In genomic region chr19:32720936-32721250, GRCh38 we compare ENCODE assay signal across 22 cellular contexts. TPM values are rescaled to one million over a fixed set of nuclear protein-coding genes. Genes with fewer than 3 reads are reported as not detected.
A peak's percentile ranks its signal among the peaks of the same experiment; 100 is the strongest.
DNase-seq lines count a peak whose midpoint lies in the region; ATAC-seq, FAIRE-seq and TF ChIP-seq lines count a peak whose summit lies in the region.
"Had no signal": no experiment of that assay in that cellular context is flagged by ENCODE, and none has a peak within 500 bp of the region (broad histone marks: within the 10 kb centered on the region; RNA-seq: fewer than 3 reads in every experiment).

No MANE protein-coding gene starts in this region.

- H3K4me3 Mint-ChIP-seq in nephron progenitor cell, result no peak overlapping the region
- H3K4me3 Mint-ChIP-seq in stimulated activated memory B cell treated with anti-CD40 and anti-IgM and Interleukin-4, amounts not matched to agents 10 μg/mL and 1 μg/mL and 100 μg/mL, for 72 hours, result no peak overlapping the region
- H3K4me3 Mint-ChIP-seq: CD4-positive, alpha-beta memory T cell; GM23338; HFFc6 had no signal

- no peak overlapping the region; the same call in 1 of the 2 replicates for H3K18ac ChIP-seq in H1 (ENCODE audit: extremely low read depth, low read length)

- H4K5ac ChIP-seq in H1 (ENCODE audit: insufficient read length, low read depth, low read length), result no peak overlapping the region

- H3K4me1 Mint-ChIP-seq in nephron progenitor cell, result no peaks in the 10 kb centered on the region
- no peaks in the 10 kb centered on the region for H3K4me1 Mint-ChIP-seq in stimulated activated memory B cell treated with anti-CD40 and anti-IgM and Interleukin-4, amounts not matched to agents 10 μg/mL and 1 μg/mL and 100 μg/mL, for 72 hours

- no peak overlapping the region for H3K4ac ChIP-seq in H1 (replicated peaks; ENCODE audit: insufficient read length, low read depth, low read length)

- no peak overlapping the region for H3K4me2 ChIP-seq in H1 (ENCODE audit: insufficient read depth in 1 of 2, low read depth in 2 of 2, low read length in 2 of 2)
- H3K4me2 ChIP-seq: GM23338 had no signal

- H3K9me3 ChIP-seq in H1 (ENCODE audit: insufficient read depth in 2 of 2, low read depth in 1 of 2, low read length in 1 of 2) (peaks cover 0 to 5% of the 10 kb centered on the region in 2 experiments; a peak in 1 of 4 replicates), testis (no peaks in the 10 kb centered on the region), stomach (no peaks in the 10 kb centered on the region)
- H3K9me3 ChIP-seq: HAP-1 had no signal

- H2AFZ ChIP-seq in H1 (ENCODE audit: low read length), result no peak overlapping the region
- H2AFZ ChIP-seq: GM23338 had no signal

- H3K27ac ChIP-seq in H1 (ENCODE audit: low read depth, low read length) (no peak overlapping the region), testis (no peak overlapping the region), stomach (no peak overlapping the region)

- CTCF ChIA-PET in H1 (lab: Charles Lee; ENCODE audit: partially characterized antibody), result interaction anchor here (0.6 to 1.3 kb wide), 4 partner anchors 12 to 67 kb away, joined by 3 to 5 read pairs (median 4); no protein-coding TSS in a partner anchor

- no peak overlapping the region for H3K9ac ChIP-seq in H1 (replicated peaks in 1 of 4; ENCODE audit: extremely low read depth in 1 of 4, low read depth in 3 of 4, low read length in 3 of 4)

- no peaks in the 10 kb centered on the region for H3K36me3 Mint-ChIP-seq in nephron progenitor cell (ENCODE audit: low read depth)
- H3K36me3 Mint-ChIP-seq in stimulated activated memory B cell treated with anti-CD40 and anti-IgM and Interleukin-4, amounts not matched to agents 10 μg/mL and 1 μg/mL and 100 μg/mL, for 72 hours, result no peaks in the 10 kb centered on the region

- POLR2A ChIA-PET in H1 (lab: Charles Lee; ENCODE audit: partially characterized antibody), result no interaction called here

- no peak overlapping the region for H2BK20ac ChIP-seq in H1 (ENCODE audit: low read length)

- TF ChIP-seq RAD21 in H1 (IDR thresholded peaks at IDR 0.05 in 1 of 2, conservative IDR thresholded peaks at IDR 0.05 in 1 of 2; ENCODE audit: low read depth in 2 of 2, low read length in 2 of 2), result no peak

- TF ChIP-seq POLR2A in H1 (IDR thresholded peaks at IDR 0.05; ENCODE audit: control extremely low read depth in 1 of 2, low read depth in 2 of 2, low read length in 2 of 2), result no peak
- no peak for TF ChIP-seq POLR2A in testis (IDR thresholded peaks at IDR 0.05)
- no peak for TF ChIP-seq POLR2A in stomach (IDR thresholded peaks at IDR 0.05)

- H3K27me3 ChIP-seq in H1 (replicated peaks in 1 of 4; ENCODE audit: control insufficient read depth in 3 of 4, extremely low read depth in 1 of 4, insufficient read depth in 3 of 4, low read length in 3 of 4) (no peaks in the 10 kb centered on the region), testis (no peaks in the 10 kb centered on the region), stomach (no peaks in the 10 kb centered on the region)

- H2AK5ac ChIP-seq in H1 (ENCODE audit: low read depth, low read length), result no peak overlapping the region

- TF ChIP-seq EP300 in H1 (IDR thresholded peaks at IDR 0.05; ENCODE audit: borderline replicate concordance in 1 of 2, low read depth in 2 of 2, low read length in 2 of 2) (no peak), stomach (IDR thresholded peaks at IDR 0.05) (no peak)

- peaks cover 20% of the 10 kb centered on the region for H3K9me3 Mint-ChIP-seq in nephron progenitor cell
- peaks cover 5% of the 10 kb centered on the region for H3K9me3 Mint-ChIP-seq in stimulated activated memory B cell treated with anti-CD40 and anti-IgM and Interleukin-4, amounts not matched to agents 10 μg/mL and 1 μg/mL and 100 μg/mL, for 72 hours
- H3K9me3 Mint-ChIP-seq: HFFc6 had no signal

- no peak overlapping the region for H3K14ac ChIP-seq in H1 (ENCODE audit: insufficient read length)

- no peak for FAIRE-seq in H1 (lab: Jason Lieb, UNC)
- FAIRE-seq: GM12891, GM18507, H54 had no signal

- no peaks in the 10 kb centered on the region for H3K27me3 Mint-ChIP-seq in nephron progenitor cell (ENCODE audit: low read depth, poor library complexity)
- H3K27me3 Mint-ChIP-seq in stimulated activated memory B cell treated with anti-CD40 and anti-IgM and Interleukin-4, amounts not matched to agents 10 μg/mL and 1 μg/mL and 100 μg/mL, for 72 hours, result no peaks in the 10 kb centered on the region
- H3K27me3 Mint-ChIP-seq: CD4-positive, alpha-beta memory T cell had no signal

- H3K36me3 ChIP-seq in H1 (ENCODE audit: control insufficient read depth in 2 of 4, insufficient read depth in 4 of 4, low read length in 3 of 4), result no peaks in the 10 kb centered on the region
- H3K36me3 ChIP-seq in testis (ENCODE audit: low read depth, missing control alignments), result no peaks in the 10 kb centered on the region
- peaks cover 0 to 6% (median 0%) of the 10 kb centered on the region in 4 donors for H3K36me3 ChIP-seq in stomach

- TF ChIP-seq CTCF in H1 (IDR thresholded peaks at IDR 0.05; ENCODE audit: control extremely low read depth in 1 of 3, insufficient read depth in 1 of 3, low read depth in 1 of 3, low read length in 3 of 3) (no peak), nephron progenitor cell (IDR thresholded peaks at IDR 0.05) (no peak), testis (IDR thresholded peaks at IDR 0.05) (no peak), stomach (IDR thresholded peaks at IDR 0.05) (no peak)

- H3K23me2 ChIP-seq in H1 (ENCODE audit: low read depth, low read length), result peaks cover 1% of the 10 kb centered on the region; the same call in 1 of the 2 replicates

- intact Hi-C loops in testis (cut with DNase I; ENCODE audit: low total_unique reads), result no loop called here
- intact Hi-C loops in stomach (cut with DNase I; ENCODE audit: low total_unique reads), result no loop called here

- no peaks in the 10 kb centered on the region for H3K79me1 ChIP-seq in H1 (ENCODE audit: low read depth, low read length)

- ATAC-seq in stimulated activated memory B cell treated with anti-CD40 and anti-IgM and Interleukin-4, amounts not matched to agents 10 μg/mL and 1 μg/mL and 100 μg/mL, for 72 hours, result peak; percentile 18
- ATAC-seq in GM19035 (IDR thresholded peaks at IDR 0.05; ENCODE audit: unreplicated experiment), result no peak

- H2BK12ac ChIP-seq in H1 (ENCODE audit: low read depth, low read length), result no peak overlapping the region

- H3K4me1 ChIP-seq in H1 (replicated peaks in 1 of 4; ENCODE audit: control insufficient read depth in 3 of 4, insufficient read depth in 4 of 4, low read length in 3 of 4), result peaks cover 0 to 3% (median 1%) of the 10 kb centered on the region in 4 experiments; a peak in 2 of 7 replicates
- no peaks in the 10 kb centered on the region for H3K4me1 ChIP-seq in testis
- peaks cover 0 to 17% (median 4%) of the 10 kb centered on the region in 4 donors for H3K4me1 ChIP-seq in stomach
- H3K4me1 ChIP-seq: HAP-1 had no signal

- H3K4me3 ChIP-seq in H1 (ENCODE audit: extremely low read depth in 1 of 4, insufficient read depth in 2 of 4, low read depth in 3 of 4, low read length in 4 of 4) (no peak overlapping the region), testis (peak overlapping the region; percentile 7 to 41), stomach (no peak overlapping the region)
- H3K4me3 ChIP-seq: GM23338, HAP-1 had no signal

- H3K56ac ChIP-seq in H1 (replicated peaks; ENCODE audit: insufficient read length, low read depth, low read length), result no peak overlapping the region

- 0 out of 2 replicates have a peak overlapping the region, but pooled peaks have one; percentile 14 for H4K8ac ChIP-seq in H1 (ENCODE audit: extremely low read depth, insufficient read depth, low read length)

- DNase-seq in H1 (ENCODE audit: low read depth in 1 of 2, low spot score in 2 of 2) (no peak), nephron progenitor cell (no peak), testis (no peak), amygdala (lab: John Stamatoyannopoulos, UW) (no peak), stomach (no peak), NCI-H2081 (lab: John Stamatoyannopoulos, UW) (no peak)
- DNase-seq: C1 segment of cervical spinal cord; Calu3; CD4-positive, alpha-beta memory T cell; COR-L47; DMS53; DMS79 treated with DMSO at 0.1 percent for 48 hours; GF-D8; HFFc6 had no signal

- no peak overlapping the region for H2BK5ac ChIP-seq in H1 (ENCODE audit: low read depth, low read length)

- 92% methylated on average over 21 of the region's 22 CpGs; no CpG with 5 or more reads in 1 of the 2 experiments for WGBS in H1 (ENCODE audit: extremely low coverage in 1 of 2, insufficient coverage in 1 of 2, insufficient read length in 1 of 2, insufficient replicate concordance in 2 of 2, low coverage in 1 of 2, low lambda C conversion rate in 2 of 2, missing lambda C conversion rate in 1 of 2), 2 experiments
- 44 to 79% methylated on average over 16 to 22 of the region's 22 CpGs for WGBS in testis, 2 donors
- WGBS in stomach, 5 donors, result 91 to 97% (median 95%) methylated on average over 20 to 22 of the region's 22 CpGs

- no peak overlapping the region for H2BK15ac ChIP-seq in H1 (ENCODE audit: low read length)

- H4K20me1 ChIP-seq in H1 (replicated peaks in 1 of 2; ENCODE audit: control insufficient read depth in 1 of 2, insufficient read depth in 2 of 2, low read length in 2 of 2), result no peaks in the 10 kb centered on the region

- peak overlapping the region; percentile 81 for H3K27ac Mint-ChIP-seq in nephron progenitor cell
- no peak overlapping the region for H3K27ac Mint-ChIP-seq in stimulated activated memory B cell treated with anti-CD40 and anti-IgM and Interleukin-4, amounts not matched to agents 10 μg/mL and 1 μg/mL and 100 μg/mL, for 72 hours
- H3K27ac Mint-ChIP-seq: CD4-positive, alpha-beta memory T cell; GM23338; HFFc6 had no signal

- no peak overlapping the region for H3K23ac ChIP-seq in H1 (ENCODE audit: insufficient read length)

- H4K91ac ChIP-seq in H1 (replicated peaks; ENCODE audit: insufficient read length, low read length), result no peak overlapping the region

- no peaks in the 10 kb centered on the region for H3K79me2 ChIP-seq in H1 (ENCODE audit: control insufficient read depth in 1 of 2, insufficient read depth in 2 of 2, low read length in 2 of 2)

- H2BK120ac ChIP-seq in H1 (replicated peaks; ENCODE audit: low read depth, low read length), result no peak overlapping the region

RNA-seq across cellular contexts. Expression of gene TDRD12, which starts 1.3 kb away (rescaled TPM):
- 0.73 and 0.88 TPM in 2 replicates for total RNA-seq in H1 (2021; fragmentation: NEBNext Ultra II Directional; extraction: Animal tissue kit (Norgen Biotek cat#: 25700))
- polyA plus RNA-seq in H1 (2011; rRNA removed) (0.36 and 0.39 TPM in 2 replicates), testis (ENCODE audit: insufficient read depth, low read depth, low replicate concordance) (33.4 TPM), stomach (under 1 TPM in 1 of 3 donors, not detected in 2; 0.03 TPM)
- 0.40 TPM for polyA plus RNA-seq in H1 (2011; cell fraction: cytosol; rRNA removed)
- polyA plus RNA-seq in H1 (2011; cell fraction: nucleus; rRNA removed), result 0.61 TPM
- polyA plus RNA-seq in H1 (2012, experiment 1 of 2), result 0.40 to 0.81 TPM (median 0.59 TPM) in 4 replicates
- 0.05 TPM for polyA plus RNA-seq in H1 (2012, experiment 2 of 2)
- polyA plus RNA-seq in H1 (2013, experiment 1 of 2), result 0.63 TPM
- 0.66 TPM for polyA plus RNA-seq in H1 (2013, experiment 2 of 2)
- 0.28 and 0.32 TPM in 2 replicates for polyA minus RNA-seq in H1 (2011; rRNA and poly(A)+ RNA removed)
- polyA minus RNA-seq in H1 (2011; cell fraction: cytosol; rRNA and poly(A)+ RNA removed), result not detected
- polyA minus RNA-seq in H1 (2011; cell fraction: nucleus; rRNA and poly(A)+ RNA removed), result 0.40 TPM
- total RNA-seq in testis (10 to 100 TPM; 24.3 to 30.6 TPM), stomach (under 1 TPM in 1 of 5 donors, not detected in 4; 0.73 TPM)
- polyA plus RNA-seq: BJ had no signal

RNA-seq across cellular contexts. Expression of gene NUDT19, which starts 29.3 kb away (rescaled TPM):
- 2.4 and 3.3 TPM in 2 replicates for total RNA-seq in H1 (2021; fragmentation: NEBNext Ultra II Directional; extraction: Animal tissue kit (Norgen Biotek cat#: 25700))
- polyA plus RNA-seq in H1 (2011; rRNA removed) (2.0 TPM in 2 replicates), testis (ENCODE audit: insufficient read depth, low read depth, low replicate concordance) (6.7 TPM), stomach (1 to 10 TPM; 6.9 to 8.8 (median 7.8) TPM)
- 1.6 TPM for polyA plus RNA-seq in H1 (2011; cell fraction: cytosol; rRNA removed)
- polyA plus RNA-seq in H1 (2011; cell fraction: nucleus; rRNA removed), result 1.7 TPM
- polyA plus RNA-seq in H1 (2012, experiment 1 of 2), result 1.3 to 1.7 TPM (median 1.4 TPM) in 4 replicates
- polyA plus RNA-seq in H1 (2012, experiment 2 of 2), result 1.8 TPM
- polyA plus RNA-seq in H1 (2013, experiment 1 of 2), result 1.8 TPM
- 1.7 TPM for polyA plus RNA-seq in H1 (2013, experiment 2 of 2)
- 0.73 and 1.2 TPM in 2 replicates for polyA minus RNA-seq in H1 (2011; rRNA and poly(A)+ RNA removed)
- polyA minus RNA-seq in H1 (2011; cell fraction: cytosol; rRNA and poly(A)+ RNA removed), result 2.9 TPM
- 3.5 TPM for polyA minus RNA-seq in H1 (2011; cell fraction: nucleus; rRNA and poly(A)+ RNA removed)
- total RNA-seq in testis (10 to 100 TPM; 11.3 to 15.5 TPM), stomach (10 to 100 TPM in 2 of 5 donors, 1 to 10 TPM in 2, not detected in 1; 2.0 to 19.2 (median 9.3) TPM)

RNA-seq across cellular contexts. Expression of gene RGS9BP, which starts 45.2 kb away (rescaled TPM):
- 0.26 and 0.33 TPM in 2 replicates for total RNA-seq in H1 (2021; fragmentation: NEBNext Ultra II Directional; extraction: Animal tissue kit (Norgen Biotek cat#: 25700))
- polyA plus RNA-seq in H1 (2011; rRNA removed) (0.11 TPM in 2 replicates), testis (ENCODE audit: insufficient read depth, low read depth, low replicate concordance) (0.58 TPM), stomach (under 1 TPM; 0.15 to 0.19 (median 0.18) TPM)
- polyA plus RNA-seq in H1 (2011; cell fraction: cytosol; rRNA removed), result 0.09 TPM
- 0.10 TPM for polyA plus RNA-seq in H1 (2011; cell fraction: nucleus; rRNA removed)
- polyA plus RNA-seq in H1 (2012, experiment 1 of 2), result 0.05 to 0.15 TPM (median 0.08 TPM) in 4 replicates
- polyA plus RNA-seq in H1 (2012, experiment 2 of 2), result 0.13 TPM
- 0.10 TPM for polyA plus RNA-seq in H1 (2013, experiment 1 of 2)
- 0.07 TPM for polyA plus RNA-seq in H1 (2013, experiment 2 of 2)
- polyA minus RNA-seq in H1 (2011; rRNA and poly(A)+ RNA removed), result 0.05 TPM in 1 of 2 replicates, not detected in the other
- polyA minus RNA-seq in H1 (2011; cell fraction: cytosol; rRNA and poly(A)+ RNA removed), result 0.37 TPM
- 0.40 TPM for polyA minus RNA-seq in H1 (2011; cell fraction: nucleus; rRNA and poly(A)+ RNA removed)
- total RNA-seq in testis (1 to 10 TPM in 1 of 2 donors, under 1 TPM in 1; 0.94 to 2.4 TPM), stomach (1 to 10 TPM in 1 of 5 donors, under 1 TPM in 1, not detected in 3; 0.73 to 1.2 TPM)
- polyA plus RNA-seq: GM23338 had no signal

RNA-seq across cellular contexts. Expression of gene ANKRD27, which starts 45.9 kb away (rescaled TPM):
- total RNA-seq in H1 (2021; fragmentation: NEBNext Ultra II Directional; extraction: Animal tissue kit (Norgen Biotek cat#: 25700)), result 55.7 and 57.4 TPM in 2 replicates
- polyA plus RNA-seq in H1 (2011; rRNA removed) (27.9 and 30.5 TPM in 2 replicates), testis (ENCODE audit: insufficient read depth, low read depth, low replicate concordance) (34.6 TPM), stomach (10 to 100 TPM in 2 of 3 donors, 1 to 10 TPM in 1; 8.8 to 14.1 (median 10.5) TPM)
- polyA plus RNA-seq in H1 (2011; cell fraction: cytosol; rRNA removed), result 42.4 TPM
- 33.6 TPM for polyA plus RNA-seq in H1 (2011; cell fraction: nucleus; rRNA removed)
- polyA plus RNA-seq in H1 (2012, experiment 1 of 2), result 27.6 to 34.4 TPM (median 30.0 TPM) in 4 replicates
- 5.9 TPM for polyA plus RNA-seq in H1 (2012, experiment 2 of 2)
- polyA plus RNA-seq in H1 (2013, experiment 1 of 2), result 24.2 TPM
- polyA plus RNA-seq in H1 (2013, experiment 2 of 2), result 25.4 TPM
- 71.8 and 77.4 TPM in 2 replicates for polyA minus RNA-seq in H1 (2011; rRNA and poly(A)+ RNA removed)
- 37.1 TPM for polyA minus RNA-seq in H1 (2011; cell fraction: cytosol; rRNA and poly(A)+ RNA removed)
- 36.4 TPM for polyA minus RNA-seq in H1 (2011; cell fraction: nucleus; rRNA and poly(A)+ RNA removed)
- total RNA-seq in testis (10 to 100 TPM; 45.8 to 54.4 TPM), stomach (10 to 100 TPM; 19.8 to 61.7 (median 33.3) TPM)

Comparison
In these comparisons a context has a peak if more than half of its experiments do, and no peak if none do; other contexts are left out.
1. H3K4me3 ChIP-seq: peak in testis (2 of 2); none in H1 (0 of 4) and stomach (0 of 4).
2. RNA of gene TDRD12, which starts 1.3 kb away (total RNA-seq): 24.3 to 30.6 TPM in testis; 0.73 to 0.88 TPM in H1 and 0.73 TPM in stomach; every median in the first group is over 10 times any median in the second.